In genomic region chr1:26337206-26337535, GRCh38 we compare ENCODE assay signal across 13 cellular contexts. TPM values are rescaled to one million over a fixed set of nuclear protein-coding genes. Genes with fewer than 3 reads are reported as not detected.
A peak's percentile ranks its signal among the peaks of the same experiment; 100 is the strongest.
DNase-seq lines count a peak whose midpoint lies in the region; ATAC-seq and TF ChIP-seq lines count a peak whose summit lies in the region.
"Had no signal": no experiment of that assay in that cellular context is flagged by ENCODE, and none has a peak within 500 bp of the region (broad histone marks: within the 10 kb centered on the region; RNA-seq: fewer than 3 reads in every experiment).

No MANE protein-coding gene starts in this region.

- no peak overlapping the region for H3K18ac ChIP-seq in neuronal stem cell (ENCODE audit: low read length)

- peak overlapping the region; percentile 54 for H3K4me3 Mint-ChIP-seq in activated T-cell treated with anti-CD3 and anti-CD28 coated beads, Interleukin-2, amount 50 U/mL, for 4 hours
- peak overlapping the region; percentile 89 for H3K4me3 Mint-ChIP-seq in central memory CD8-positive, alpha-beta T cell

- no peaks in the 10 kb centered on the region for H3K27me3 Mint-ChIP-seq in activated T-cell treated with anti-CD3 and anti-CD28 coated beads, Interleukin-2, amount 50 U/mL, for 4 hours (ENCODE audit: low read depth)
- H3K27me3 Mint-ChIP-seq in central memory CD8-positive, alpha-beta T cell: no peaks in the 10 kb centered on the region

- no CpG with 5 or more reads among the region's 7 CpGs for WGBS in neuronal stem cell (ENCODE audit: extremely low coverage in 2 of 2, insufficient read length in 2 of 2, insufficient replicate concordance in 1 of 2), 2 donors

- no peaks in the 10 kb centered on the region for H3K36me3 Mint-ChIP-seq in activated T-cell treated with anti-CD3 and anti-CD28 coated beads, Interleukin-2, amount 50 U/mL, for 4 hours (ENCODE audit: insufficient read depth)
- peaks cover 2% of the 10 kb centered on the region for H3K36me3 Mint-ChIP-seq in central memory CD8-positive, alpha-beta T cell (ENCODE audit: insufficient read depth)

- H3K9ac ChIP-seq in Loucy (ENCODE audit: low read depth, low read length, poor library complexity, severe bottlenecking): peak overlapping the region; percentile 29
- H3K9ac ChIP-seq in neuronal stem cell (ENCODE audit: low read depth, low read length, poor library complexity): peak overlapping the region; percentile 47

- H3K4me3 ChIP-seq in Loucy (ENCODE audit: low read length, poor library complexity, severe bottlenecking): no peak overlapping the region
- peak overlapping the region in 1 of 2 donors; percentile 14 for H3K4me3 ChIP-seq in neuronal stem cell (ENCODE audit: low read length in 2 of 2)
- H3K4me3 ChIP-seq: SJCRH30 had no signal

- H3K9me3 Mint-ChIP-seq in activated T-cell treated with anti-CD3 and anti-CD28 coated beads, Interleukin-2, amount 50 U/mL, for 4 hours: no peaks in the 10 kb centered on the region
- no peaks in the 10 kb centered on the region for H3K9me3 Mint-ChIP-seq in central memory CD8-positive, alpha-beta T cell

- H4K91ac ChIP-seq in neuronal stem cell (ENCODE audit: low read depth, low read length, poor library complexity): no peak overlapping the region

- H3K4me1 Mint-ChIP-seq in activated T-cell treated with anti-CD3 and anti-CD28 coated beads, Interleukin-2, amount 50 U/mL, for 4 hours (ENCODE audit: low read depth): peaks cover 10% of the 10 kb centered on the region
- H3K4me1 Mint-ChIP-seq in central memory CD8-positive, alpha-beta T cell: peaks cover 11% of the 10 kb centered on the region

- TF ChIP-seq CTCF in Loucy (conservative IDR thresholded peaks at IDR 0.05; ENCODE audit: low read length): no peak

- no peaks in the 10 kb centered on the region for H3K9me2 ChIP-seq in Loucy (replicated peaks; ENCODE audit: low read depth, low read length)

- no peaks in the 10 kb centered on the region for H3F3A ChIP-seq in Loucy (ENCODE audit: low read depth)

- intact Hi-C loops in left ventricle myocardium superior (cut with micrococcal nuclease): no loop called here
- intact Hi-C loops in left colon (cut with DNase I, micrococcal nuclease): no loop called here

- H2BK15ac ChIP-seq in neuronal stem cell (ENCODE audit: low read length): peak overlapping the region; percentile 99

- peak overlapping the region; percentile 82 for H2BK5ac ChIP-seq in neuronal stem cell (ENCODE audit: low read length)

- H3K27me3 ChIP-seq in Loucy (ENCODE audit: insufficient read depth, low read length, poor library complexity, severe bottlenecking): no peaks in the 10 kb centered on the region
- no peaks in the 10 kb centered on the region for H3K27me3 ChIP-seq in neuronal stem cell (ENCODE audit: control insufficient read depth in 3 of 3, insufficient read depth in 3 of 3, low read depth in 1 of 3, low read length in 3 of 3)
- H3K27me3 ChIP-seq: ovary had no signal

- peak overlapping the region; percentile 24 for H3K27ac ChIP-seq in neuronal stem cell (replicated peaks; ENCODE audit: low read length)
- H3K27ac ChIP-seq: ovary, SJCRH30 had no signal

- H3K23ac ChIP-seq in neuronal stem cell (ENCODE audit: low read depth, low read length, poor library complexity): no peak overlapping the region

- H2BK12ac ChIP-seq in neuronal stem cell (ENCODE audit: low read length): no peak overlapping the region

- peaks cover 2% of the 10 kb centered on the region for H3K79me1 ChIP-seq in neuronal stem cell (ENCODE audit: low read depth, low read length)

- no peak overlapping the region for H2AFZ ChIP-seq in Loucy (ENCODE audit: low read length)
- H2AFZ ChIP-seq in neuronal stem cell (ENCODE audit: low read length): peak overlapping the region; percentile 78

- no peak overlapping the region for H3K14ac ChIP-seq in neuronal stem cell (ENCODE audit: low read length)

- no peak overlapping the region for H3K27ac Mint-ChIP-seq in central memory CD8-positive, alpha-beta T cell (ENCODE audit: low read depth)

- no peaks in the 10 kb centered on the region for H4K20me1 ChIP-seq in Loucy (ENCODE audit: insufficient read depth, low read length, poor library complexity, severe bottlenecking)

- ATAC-seq in activated T-cell treated with anti-CD3 and anti-CD28 coated beads, Interleukin-2, amount 50 U/mL, for 4 hours: no peak
- no peak for ATAC-seq in central memory CD8-positive, alpha-beta T cell (replicated peaks; ENCODE audit: extremely low read depth, poor library complexity, severe bottlenecking)
- ATAC-seq in left ventricle myocardium superior (no peak), left colon (no peak), HG03342 (IDR thresholded peaks at IDR 0.05; ENCODE audit: unreplicated experiment) (no peak)

- no peaks in the 10 kb centered on the region for H3K9me3 ChIP-seq in Loucy (ENCODE audit: insufficient read depth, low read depth, low read length)
- no peaks in the 10 kb centered on the region for H3K9me3 ChIP-seq in neuronal stem cell (replicated peaks in 1 of 2; ENCODE audit: control insufficient read depth in 2 of 2, insufficient read depth in 1 of 2, low read depth in 1 of 2, low read length in 2 of 2)
- H3K9me3 ChIP-seq: ovary, SJCRH30 had no signal

- H3K4me2 ChIP-seq in Loucy (ENCODE audit: low read depth, low read length, poor library complexity, severe bottlenecking): peak overlapping the region; percentile 7
- H3K4me2 ChIP-seq in neuronal stem cell (ENCODE audit: insufficient read depth, low read length, poor library complexity, severe bottlenecking): no peak overlapping the region

- H3K79me2 ChIP-seq in Loucy (ENCODE audit: insufficient read depth, low read length): no peaks in the 10 kb centered on the region

- no peak for DNase-seq in activated T-cell treated with anti-CD3 and anti-CD28 coated beads, Interleukin-2, amount 50 U/mL, for 4 hours
- no peak for DNase-seq in activated T-cell treated with anti-CD3 and anti-CD28 coated beads, Interleukin-2, amount 50 U/mL, for 1 hour
- no peak for DNase-seq in central memory CD8-positive, alpha-beta T cell (ENCODE audit: low spot score in 2 of 2)
- DNase-seq in neuronal stem cell (ENCODE audit: low spot score): no peak
- no peak for DNase-seq in left ventricle myocardium superior
- no peak for DNase-seq in left colon
- DNase-seq: KBM-7, SJCRH30 had no signal

- peak overlapping the region; percentile 72 for H2AK5ac ChIP-seq in neuronal stem cell (ENCODE audit: low read depth, low read length)

- H3K4ac ChIP-seq in neuronal stem cell (ENCODE audit: low read length): no peak overlapping the region

- no peaks in the 10 kb centered on the region for H3K36me3 ChIP-seq in Loucy (ENCODE audit: insufficient read depth, low read length)
- no peaks in the 10 kb centered on the region for H3K36me3 ChIP-seq in neuronal stem cell (replicated peaks in 1 of 2; ENCODE audit: control insufficient read depth in 2 of 2, insufficient read depth in 2 of 2, low read length in 2 of 2)
- H3K36me3 ChIP-seq: ovary, SJCRH30 had no signal

- H4K8ac ChIP-seq in neuronal stem cell (ENCODE audit: low read depth, low read length): no peak overlapping the region

- H3K4me1 ChIP-seq in Loucy (ENCODE audit: insufficient read depth, low read length, poor library complexity, severe bottlenecking): peaks cover 19% of the 10 kb centered on the region
- H3K4me1 ChIP-seq in neuronal stem cell (ENCODE audit: control insufficient read depth in 2 of 2, insufficient read depth in 1 of 2, low read depth in 1 of 2, low read length in 2 of 2): peaks cover 14 to 19% of the 10 kb centered on the region in 2 donors
- H3K4me1 ChIP-seq: SJCRH30 had no signal

- H2BK120ac ChIP-seq in neuronal stem cell (ENCODE audit: low read depth, low read length): no peak overlapping the region

RNA-seq across cellular contexts. Expression of gene CRYBG2, which starts 16.8 kb away (rescaled TPM):
- total RNA-seq in activated T-cell treated with anti-CD3 and anti-CD28 coated beads, Interleukin-2, amount 50 U/mL, for 4 hours: under 1 TPM; 0.16 to 0.45 (median 0.30) TPM
- polyA plus RNA-seq in neuronal stem cell (2013, experiment 1 of 2): 7.8 TPM
- 9.1 TPM for polyA plus RNA-seq in neuronal stem cell (2013, experiment 2 of 2)
- total RNA-seq in left ventricle myocardium superior (not detected), left colon (10 to 100 TPM; 21.5 to 69.3 TPM)
- total RNA-seq: endothelial cell of umbilical vein, SJCRH30 had no signal
- polyA plus RNA-seq: endothelial cell of umbilical vein had no signal

RNA-seq across cellular contexts. Expression of gene CD52, which starts 19.4 kb away (rescaled TPM):
- 10 to 100 TPM; 82.3 to 99.4 (median 93.8) TPM for total RNA-seq in activated T-cell treated with anti-CD3 and anti-CD28 coated beads, Interleukin-2, amount 50 U/mL, for 4 hours
- 2.2 TPM for polyA plus RNA-seq in neuronal stem cell (2013, experiment 1 of 2)
- polyA plus RNA-seq in neuronal stem cell (2013, experiment 2 of 2): 1.7 TPM
- 6.3 TPM for total RNA-seq in left ventricle myocardium superior
- total RNA-seq in left colon: 10 to 100 TPM in 1 of 2 donors, 1 to 10 TPM in 1; 5.7 to 12.9 TPM
- total RNA-seq: endothelial cell of umbilical vein, SJCRH30 had no signal
- polyA plus RNA-seq: endothelial cell of umbilical vein had no signal

RNA-seq across cellular contexts. Expression of gene UBXN11, which starts 30.7 kb away (rescaled TPM):
- total RNA-seq in activated T-cell treated with anti-CD3 and anti-CD28 coated beads, Interleukin-2, amount 50 U/mL, for 4 hours: 10 to 100 TPM; 17.4 to 21.1 (median 19.9) TPM
- polyA plus RNA-seq in neuronal stem cell (2013, experiment 1 of 2): 14.9 TPM
- 13.6 TPM for polyA plus RNA-seq in neuronal stem cell (2013, experiment 2 of 2)
- 9.7 TPM for total RNA-seq in left ventricle myocardium superior
- total RNA-seq in left colon: 10 to 100 TPM in 1 of 2 donors, 1 to 10 TPM in 1; 10.0 to 13.4 TPM

RNA-seq across cellular contexts. Expression of gene ZNF683, which starts 35.4 kb away (rescaled TPM):
- total RNA-seq in activated T-cell treated with anti-CD3 and anti-CD28 coated beads, Interleukin-2, amount 50 U/mL, for 4 hours: under 1 TPM; 0.11 to 0.30 (median 0.13) TPM
- polyA plus RNA-seq in neuronal stem cell (2013, experiment 1 of 2): not detected
- not detected for polyA plus RNA-seq in neuronal stem cell (2013, experiment 2 of 2)
- total RNA-seq in left ventricle myocardium superior: not detected
- total RNA-seq in left colon: not detected
- total RNA-seq: endothelial cell of umbilical vein, lower leg skin, SJCRH30 had no signal
- polyA plus RNA-seq: endothelial cell of umbilical vein had no signal

RNA-seq across cellular contexts. Expression of gene SH3BGRL3, which starts 57.3 kb away (rescaled TPM):
- 100 to 1,000 TPM; 324 to 352 (median 326) TPM for total RNA-seq in activated T-cell treated with anti-CD3 and anti-CD28 coated beads, Interleukin-2, amount 50 U/mL, for 4 hours
- 112 TPM for polyA plus RNA-seq in neuronal stem cell (2013, experiment 1 of 2)
- 106 TPM for polyA plus RNA-seq in neuronal stem cell (2013, experiment 2 of 2)
- total RNA-seq in left ventricle myocardium superior (34.7 TPM), left colon (100 to 1,000 TPM; 401 to 409 TPM)

Comparison
In these comparisons a context has a peak if more than half of its experiments do, and no peak if none do; other contexts are left out.
1. RNA of gene CRYBG2, which starts 16.8 kb away (total RNA-seq): 21.5 to 69.3 TPM in left colon; 0.16 to 0.45 TPM in activated T-cell treated with anti-CD3 and anti-CD28 coated beads, Interleukin-2, amount 50 U/mL, for 4 hours and not detected in left ventricle myocardium superior (single experiment); every median in the first group is over 10 times any median in the second.
2. RNA of gene CD52, which starts 19.4 kb away (total RNA-seq): 82.3 to 99.4 TPM in activated T-cell treated with anti-CD3 and anti-CD28 coated beads, Interleukin-2, amount 50 U/mL, for 4 hours; 5.7 to 12.9 TPM in left colon and 6.3 TPM in left ventricle myocardium superior (single experiment); every median in the first group is over 4 times any median in the second.